8 cellular contexts compared by ENCODE assay signal in genomic region chrX:54044126-54044876, GRCh38. TPM values are rescaled to one million over a fixed set of nuclear protein-coding genes. Genes with fewer than 3 reads are reported as not detected.
DNase-seq lines count a peak whose midpoint lies in the region; ATAC-seq, FAIRE-seq and TF ChIP-seq lines count a peak whose summit lies in the region.

Gene PHF8, minus strand, starts transcription at chrX:54044473. Its CDS starts 1,745 bp downstream, at chrX:54042728.

- H3K27me3 Mint-ChIP-seq in astrocyte (ENCODE audit: low read depth, unreplicated experiment), result no peaks in the 10 kb centered on the region

- H3K4me1 ChIP-seq in astrocyte (ENCODE audit: insufficient read depth, low read length) (peaks cover 4% of the 10 kb centered on the region), right atrium auricular region (no peaks in the 10 kb centered on the region), psoas muscle (no peaks in the 10 kb centered on the region), urinary bladder (ENCODE audit: insufficient read depth) (no peaks in the 10 kb centered on the region)

- H3K27me3 ChIP-seq in astrocyte (ENCODE audit: insufficient read depth, low read length) (no peaks in the 10 kb centered on the region), right atrium auricular region (no peaks in the 10 kb centered on the region), psoas muscle (ENCODE audit: insufficient read depth in 3 of 3, low read length in 2 of 3) (no peaks in the 10 kb centered on the region)

- FAIRE-seq in GM18507 (lab: Jason Lieb, UNC) (peak; percentile 93), astrocyte (lab: Jason Lieb, UNC) (peak; percentile 52)

- WGBS in psoas muscle, 3 donors, result 1 to 41% (median 1%) methylated on average over 33 to 66 of the region's 66 CpGs
- WGBS in urinary bladder, result under 1% methylated on average over 66 of the region's 66 CpGs

- peak within 1 kb of the TSS; percentile 77 for H2AFZ ChIP-seq in astrocyte (ENCODE audit: low read depth, low read length)

- peak within 1 kb of the TSS; percentile 98 for H3K9ac ChIP-seq in astrocyte (ENCODE audit: low read length)

- peak within 1 kb of the TSS; percentile 97 for H3K4me3 Mint-ChIP-seq in astrocyte (ENCODE audit: unreplicated experiment)

- TF ChIP-seq CTCF in astrocyte (IDR thresholded peaks at IDR 0.05; ENCODE audit: insufficient read depth, low read depth, low read length), result no peak
- TF ChIP-seq CTCF in right atrium auricular region (IDR thresholded peaks at IDR 0.05), result no peak
- no peak for TF ChIP-seq CTCF in psoas muscle (IDR thresholded peaks at IDR 0.05)

- intact Hi-C loops in psoas muscle (cut with DNase I), result loop anchor here in 1 of 2 donors (5.0 to 10.0 kb wide), 3 partner anchors 138 to 400 kb away; partner anchors contain the start of genes FAM120C, HUWE1 and TSR2

- no peaks in the 10 kb centered on the region for H3K36me3 ChIP-seq in astrocyte (ENCODE audit: insufficient read depth, low read length)
- peaks cover 11% of the 10 kb centered on the region for H3K36me3 ChIP-seq in right atrium auricular region
- peaks cover 0 to 26% of the 10 kb centered on the region in 2 donors for H3K36me3 ChIP-seq in psoas muscle (ENCODE audit: insufficient read depth in 1 of 2, low read depth in 1 of 2)
- H3K36me3 ChIP-seq in urinary bladder (ENCODE audit: insufficient read depth), result no peaks in the 10 kb centered on the region

- H4K20me1 ChIP-seq in astrocyte (ENCODE audit: insufficient read depth, low read length), result no peaks in the 10 kb centered on the region

- ATAC-seq in HG03025 (IDR thresholded peaks at IDR 0.05; ENCODE audit: low FRiP score, unreplicated experiment), result peak; percentile 84
- peak; percentile 94 to 95 (median 94) for ATAC-seq in psoas muscle

- peak within 1 kb of the TSS; percentile 92 for H3K27ac ChIP-seq in astrocyte (ENCODE audit: low read depth, low read length)
- peak within 1 kb of the TSS; percentile 88 to 94 for H3K27ac ChIP-seq in right atrium auricular region
- peak within 1 kb of the TSS; percentile 94 for H3K27ac ChIP-seq in psoas muscle
- H3K27ac ChIP-seq in urinary bladder (ENCODE audit: low read depth), result peak within 1 kb of the TSS; percentile 90

- H3K27ac Mint-ChIP-seq in astrocyte (ENCODE audit: unreplicated experiment), result peak within 1 kb of the TSS; percentile 96

- H3K79me2 ChIP-seq in astrocyte (ENCODE audit: insufficient read depth, low read length), result peaks cover 13% of the 10 kb centered on the region

- H3K9me3 Mint-ChIP-seq in astrocyte (ENCODE audit: unreplicated experiment), result no peaks in the 10 kb centered on the region

- DNase-seq in GM18507 (ENCODE audit: extremely low spot score, insufficient read length, low read depth) (peak; percentile 64), NCI-H2029 treated with DMSO at 0.1 percent for 48 hours (lab: John Stamatoyannopoulos, UW) (peak; percentile 61), T-helper 9 cell (peak; percentile 88), astrocyte (ENCODE audit: low read depth) (peak; percentile 89), right atrium auricular region (ENCODE audit: low spot score) (peak; percentile 94), psoas muscle (peak; percentile 94 to 97)

- H3K4me3 ChIP-seq in astrocyte (ENCODE audit: insufficient read depth, low read depth, low read length), result peak within 1 kb of the TSS; percentile 94
- H3K4me3 ChIP-seq in right atrium auricular region, result peak within 1 kb of the TSS; percentile 54 to 66
- peak within 1 kb of the TSS; percentile 81 for H3K4me3 ChIP-seq in psoas muscle
- H3K4me3 ChIP-seq in urinary bladder (ENCODE audit: low read depth, low read length), result peak within 1 kb of the TSS; percentile 58

- peaks cover 3% of the 10 kb centered on the region for H3K36me3 Mint-ChIP-seq in astrocyte (ENCODE audit: low read depth, unreplicated experiment)

- H3K9me3 ChIP-seq in astrocyte (ENCODE audit: insufficient read depth, low read depth, low read length), result no peaks in the 10 kb centered on the region
- no peaks in the 10 kb centered on the region for H3K9me3 ChIP-seq in right atrium auricular region
- no peaks in the 10 kb centered on the region for H3K9me3 ChIP-seq in psoas muscle

- no peaks in the 10 kb centered on the region for H3K4me1 Mint-ChIP-seq in astrocyte (ENCODE audit: low read depth, unreplicated experiment)

- peak within 1 kb of the TSS; percentile 97 for H3K4me2 ChIP-seq in astrocyte (ENCODE audit: low read length)

RNA-seq across cellular contexts. Expression of gene PHF8, which starts in this region (rescaled TPM):
- total RNA-seq in astrocyte (19.4 and 19.8 TPM in 2 replicates), right atrium auricular region (10 to 100 TPM in 1 of 2 donors, 1 to 10 TPM in 1; 7.8 to 12.7 TPM), psoas muscle (10 to 100 TPM in 3 of 4 donors, 1 to 10 TPM in 1; 9.0 to 16.4 (median 11.9) TPM), urinary bladder (20.1 TPM)
- polyA plus RNA-seq in psoas muscle (1 to 10 TPM; 3.6 to 8.8 (median 4.2) TPM), urinary bladder (11.8 TPM)

Comparison
In these comparisons a context has a peak if more than half of its experiments do, and no peak if none do; other contexts are left out.
1. Peak in every context shown above with its lines: DNase-seq, ATAC-seq, H3K4me3 ChIP-seq and H3K27ac ChIP-seq.